ENCODE assay signal across 13 cellular contexts in genomic region chr20:7031222-7031621, GRCh38.
DNase-seq lines count a peak whose midpoint lies in the region; ATAC-seq and TF ChIP-seq lines count a peak whose summit lies in the region.
"Had no signal": no experiment of that assay in that cellular context is flagged by ENCODE, and none has a peak within 500 bp of the region (broad histone marks: within the 10 kb centered on the region; RNA-seq: fewer than 3 reads in every experiment).

No MANE protein-coding gene starts in this region.

- peak; percentile 38 for TF ChIP-seq CTCF in brain microvascular endothelial cell (IDR thresholded peaks at IDR 0.05; ENCODE audit: low read depth, low read length, missing control alignments)

- DNase-seq in EH (ENCODE audit: low read depth) (peak; percentile 0), HuH-7 (ENCODE audit: low spot score) (peak; percentile 21), brain microvascular endothelial cell (no peak), left colon (peak in 1 of 2 donors; percentile 4), NCI-H1694 (lab: John Stamatoyannopoulos, UW) (no peak), NCI-H345 (lab: John Stamatoyannopoulos, UW) (no peak)
- no peak for DNase-seq in activated CD4-positive, alpha-beta T cell treated with anti-CD3 and anti-CD28 coated beads, Interleukin-2, amount 50 U/mL, for 48 hours
- DNase-seq in stimulated activated CD4-positive, alpha-beta T cell treated with anti-CD3 and anti-CD28 coated beads, Interleukin-4, amount 100 ng/mL, for 1 hour, result no peak
- DNase-seq: activated CD4-positive, CD25-positive, alpha-beta regulatory T cell; activated T-cell treated with anti-CD3 and anti-CD28 coated beads, Interleukin-2, amount 50 U/mL, for 24 hours; HCEC 1CT; KG1; NCI-H2107 had no signal

- H3K27me3 ChIP-seq in brain microvascular endothelial cell (replicated peaks), result no peaks in the 10 kb centered on the region

- in situ Hi-C loops in brain microvascular endothelial cell (cut with HindIII; ENCODE audit: low pct_ligation_motif_present, low sequenced_read_pairs), result no loop called here

- intact Hi-C loops in left colon (cut with DNase I, micrococcal nuclease), result no loop called here

- H3K36me3 ChIP-seq in brain microvascular endothelial cell (replicated peaks), result no peaks in the 10 kb centered on the region

- peak; percentile 28 for ATAC-seq in left colon

- no peak overlapping the region for H3K27ac ChIP-seq in brain microvascular endothelial cell

- H3K4me3 ChIP-seq in brain microvascular endothelial cell (ENCODE audit: low read depth, low read length), result no peak overlapping the region

Comparison
In these comparisons a context has a peak if more than half of its experiments do, and no peak if none do; other contexts are left out.
1. DNase-seq: peak in EH (single experiment) and HuH-7 (single experiment); none in brain microvascular endothelial cell (single experiment), NCI-H1694 (single experiment), activated CD4-positive, alpha-beta T cell treated with anti-CD3 and anti-CD28 coated beads, Interleukin-2, amount 50 U/mL, for 48 hours (0 of 2), NCI-H345 (single experiment) and stimulated activated CD4-positive, alpha-beta T cell treated with anti-CD3 and anti-CD28 coated beads, Interleukin-4, amount 100 ng/mL, for 1 hour (single experiment).